Comparison of ENCODE assay signal across 13 cellular contexts in genomic region chr6:145247677-145248419, GRCh38.
DNase-seq lines count a peak whose midpoint lies in the region; ATAC-seq and TF ChIP-seq lines count a peak whose summit lies in the region.
"Had no signal": no experiment of that assay in that cellular context is flagged by ENCODE, and none has a peak within 500 bp of the region (broad histone marks: within the 10 kb centered on the region; RNA-seq: fewer than 3 reads in every experiment).

No MANE protein-coding gene starts in this region.

- H3K27me3 ChIP-seq in Loucy (ENCODE audit: insufficient read depth, low read length, poor library complexity, severe bottlenecking) = no peaks in the 10 kb centered on the region
- H3K27me3 ChIP-seq in adipocyte (replicated peaks; ENCODE audit: control insufficient read depth, insufficient read depth, low read length) = no peaks in the 10 kb centered on the region
- H3K27me3 ChIP-seq in colonic mucosa = no peaks in the 10 kb centered on the region

- no peak for ATAC-seq in HG03045 (IDR thresholded peaks at IDR 0.05; ENCODE audit: unreplicated experiment)

- H2AFZ ChIP-seq in Loucy (ENCODE audit: low read length) = 0 out of 2 replicates have a peak overlapping the region, but pooled peaks have one; percentile 12

- no peaks in the 10 kb centered on the region for H3K9me3 ChIP-seq in Loucy (ENCODE audit: insufficient read depth, low read depth, low read length)
- no peaks in the 10 kb centered on the region for H3K9me3 ChIP-seq in adipocyte (ENCODE audit: control insufficient read depth, low read length)
- H3K9me3 ChIP-seq in colonic mucosa = no peaks in the 10 kb centered on the region

- intact Hi-C loops in colonic mucosa (cut with DNase I) = no loop called here

- no peaks in the 10 kb centered on the region for H4K20me1 ChIP-seq in Loucy (ENCODE audit: insufficient read depth, low read length, poor library complexity, severe bottlenecking)

- H3K4me3 ChIP-seq in Loucy (ENCODE audit: low read length, poor library complexity, severe bottlenecking) (no peak overlapping the region), adipocyte (ENCODE audit: low read length) (peak overlapping the region; percentile 38), colonic mucosa (no peak overlapping the region)

- H3K4me1 ChIP-seq in Loucy (ENCODE audit: insufficient read depth, low read length, poor library complexity, severe bottlenecking) (no peaks in the 10 kb centered on the region), adipocyte (ENCODE audit: control insufficient read depth, insufficient read depth, low read length) (peaks cover 9% of the 10 kb centered on the region), colonic mucosa (no peaks in the 10 kb centered on the region)

- H3K4me2 ChIP-seq in Loucy (ENCODE audit: low read depth, low read length, poor library complexity, severe bottlenecking) = no peak overlapping the region

- H3K9ac ChIP-seq in Loucy (ENCODE audit: low read depth, low read length, poor library complexity, severe bottlenecking) (no peak overlapping the region), adipocyte (ENCODE audit: low read length) (no peak overlapping the region), colonic mucosa (ENCODE audit: low read depth in 2 of 2, low read length in 2 of 2) (no peak overlapping the region)

- H3K79me2 ChIP-seq in Loucy (ENCODE audit: insufficient read depth, low read length) = no peaks in the 10 kb centered on the region

- no peak overlapping the region for H3K27ac ChIP-seq in colonic mucosa

- H3K36me3 ChIP-seq in Loucy (ENCODE audit: insufficient read depth, low read length) = no peaks in the 10 kb centered on the region
- no peaks in the 10 kb centered on the region for H3K36me3 ChIP-seq in adipocyte (ENCODE audit: control insufficient read depth, insufficient read depth, low read length, severe bottlenecking)
- no peaks in the 10 kb centered on the region for H3K36me3 ChIP-seq in colonic mucosa

- DNase-seq in Daoy (ENCODE audit: low read depth) (peak; percentile 64), adipocyte (ENCODE audit: low read depth) (peak; percentile 46), kidney tubule cell (ENCODE audit: low spot score) (peak; percentile 35), colonic mucosa (no peak), GOT3 (lab: John Stamatoyannopoulos, UW) (no peak), NCI-H2171 (lab: John Stamatoyannopoulos, UW) (no peak)
- DNase-seq: activated CD4-positive, alpha-beta T cell treated with anti-CD3 and anti-CD28 coated beads, Interleukin-2, amount 50 U/mL, for 1 hour; activated naive CD4-positive, alpha-beta T cell treated with Interleukin-2 at 50 U/mL for 16 hours; naive B cell; NCI-H1417 treated with DMSO at 0.1 percent for 48 hours; SHP77 treated with DMSO at 0.1 percent for 48 hours had no signal

- no peaks in the 10 kb centered on the region for H3F3A ChIP-seq in Loucy (ENCODE audit: low read depth)

- no peak for TF ChIP-seq CTCF in Loucy (conservative IDR thresholded peaks at IDR 0.05; ENCODE audit: low read length)
- TF ChIP-seq CTCF in colonic mucosa (IDR thresholded peaks at IDR 0.05) = no peak

- no peaks in the 10 kb centered on the region for H3K9me2 ChIP-seq in Loucy (replicated peaks; ENCODE audit: low read depth, low read length)

Comparison
In these comparisons a context has a peak if more than half of its experiments do, and no peak if none do; other contexts are left out.
1. DNase-seq: peak in Daoy (single experiment), adipocyte (single experiment) and kidney tubule cell (single experiment); none in colonic mucosa (single experiment), GOT3 (single experiment) and NCI-H2171 (single experiment).